Comparison of ENCODE assay signal across 8 cellular contexts in the genomic region with DNA sequence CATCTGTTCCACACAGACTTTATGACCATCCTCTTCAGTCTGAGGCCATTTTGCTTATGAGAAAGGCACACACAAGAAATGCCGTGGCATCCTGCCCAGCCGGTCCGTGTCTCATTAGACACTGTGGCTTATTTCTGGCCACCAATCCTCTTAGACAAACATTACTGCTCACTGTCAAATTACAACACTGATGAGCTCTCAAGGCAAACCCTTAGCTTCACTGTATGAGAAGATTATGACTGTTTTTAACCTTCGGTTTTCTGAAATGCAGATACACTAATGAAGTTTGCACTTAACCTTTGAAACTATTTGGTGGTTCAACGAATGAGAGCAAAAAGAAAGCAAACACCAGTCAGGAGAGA. TPM values are rescaled to one million over a fixed set of nuclear protein-coding genes. Genes with fewer than 3 reads are reported as not detected.
A peak's percentile ranks its signal among the peaks of the same experiment; 100 is the strongest.
DNase-seq lines count a peak whose midpoint lies in the region; ATAC-seq and TF ChIP-seq lines count a peak whose summit lies in the region.

No MANE protein-coding gene starts in this region.

- TF ChIP-seq POLR2A in gastrocnemius medialis (IDR thresholded peaks at IDR 0.05): peak in 1 of 2 donors; percentile 31

- DNase-seq in EH (ENCODE audit: low read depth): peak; percentile 99
- peak; percentile 77 to 82 for DNase-seq in SJSA1 (ENCODE audit: low read depth in 1 of 2, low spot score in 2 of 2)
- peak in 41 of 42 donors; percentile 54 to 92 (median 78) for DNase-seq in head of caudate nucleus
- DNase-seq in gastrocnemius medialis: peak; percentile 81 to 90
- DNase-seq in UCSD-AML1 (lab: John Stamatoyannopoulos, UW; ENCODE audit: unreplicated experiment): no peak

- ATAC-seq in gastrocnemius medialis (peak; percentile 80 to 86), HG03378 (IDR thresholded peaks at IDR 0.05; ENCODE audit: unreplicated experiment) (no peak), HG03432 (IDR thresholded peaks at IDR 0.05; ENCODE audit: unreplicated experiment) (no peak), HG03139 (IDR thresholded peaks at IDR 0.05; ENCODE audit: unreplicated experiment) (no peak)

- H3K4me1 ChIP-seq in SJSA1 (replicated peaks) (peaks cover 44% of the 10 kb centered on the region), gastrocnemius medialis (peaks cover 54 to 57% of the 10 kb centered on the region in 2 donors)

- peak overlapping the region; percentile 94 for H3K27ac ChIP-seq in SJSA1
- peak overlapping the region; percentile 89 to 96 (median 94) for H3K27ac ChIP-seq in gastrocnemius medialis

- H3K27me3 ChIP-seq in SJSA1 (replicated peaks): no peaks in the 10 kb centered on the region
- H3K27me3 ChIP-seq in gastrocnemius medialis: no peaks in the 10 kb centered on the region

- H3K36me3 ChIP-seq in SJSA1: peaks cover 11% of the 10 kb centered on the region
- no peaks in the 10 kb centered on the region for H3K36me3 ChIP-seq in gastrocnemius medialis

- no peak for TF ChIP-seq CTCF in gastrocnemius medialis (IDR thresholded peaks at IDR 0.05 in 4 of 5, conservative IDR thresholded peaks at IDR 0.05 in 1 of 5)

- intact Hi-C loops in head of caudate nucleus (cut with DNase I): no loop called here
- intact Hi-C loops in gastrocnemius medialis (cut with DNase I; ENCODE audit: low total_unique reads): loop anchor here (5.0 to 10.0 kb wide), 2 partner anchors 149 to 482 kb away; a partner anchor contains a TSS

- H3K4me3 ChIP-seq in SJSA1: peak overlapping the region; percentile 33
- peak overlapping the region; percentile 46 to 56 (median 50) for H3K4me3 ChIP-seq in gastrocnemius medialis

- H3K9me3 ChIP-seq in SJSA1 (replicated peaks) (no peaks in the 10 kb centered on the region), gastrocnemius medialis (no peaks in the 10 kb centered on the region)

- in situ Hi-C loops in gastrocnemius medialis (cut with MboI; ENCODE audit: low sequenced_read_pairs in 4 of 4): loop anchor here in 2 of 4 donors (10.0 kb wide), 2 partner anchors 48 to 152 kb away; a partner anchor contains a TSS

RNA-seq across cellular contexts. Expression of a gene that starts 50.5 kb away (rescaled TPM):
- 93.2 and 160 TPM in 2 replicates for total RNA-seq in SJSA1 (2014; rRNA removed; shearing (Covaris generic))
- total RNA-seq in gastrocnemius medialis: 100 to 1,000 TPM; 114 to 219 (median 204) TPM

Comparison
In these comparisons a context has a peak if more than half of its experiments do, and no peak if none do; other contexts are left out.
1. ATAC-seq: peak in gastrocnemius medialis (2 of 2); none in HG03378 (single experiment), HG03432 (single experiment) and HG03139 (single experiment).